19 cellular contexts compared by ENCODE assay signal in genomic region chr2:85490861-85491763, GRCh38. TPM values are rescaled to one million over a fixed set of nuclear protein-coding genes. Genes with fewer than 3 reads are reported as not detected.
DNase-seq lines count a peak whose midpoint lies in the region; ATAC-seq, FAIRE-seq and TF ChIP-seq lines count a peak whose summit lies in the region.
"Had no signal": no experiment of that assay in that cellular context is flagged by ENCODE, and none has a peak within 500 bp of the region (broad histone marks: within the 10 kb centered on the region; RNA-seq: fewer than 3 reads in every experiment).

No MANE protein-coding gene starts in this region.

- no peak overlapping the region for H3K9ac ChIP-seq in HepG2 (ENCODE audit: insufficient read depth, low read depth, low read length)

- H3K36me3 ChIP-seq in HepG2 (replicated peaks in 1 of 2; ENCODE audit: control insufficient read depth in 1 of 2, insufficient read depth in 2 of 2, low read length in 2 of 2) (no peaks in the 10 kb centered on the region), right lobe of liver (no peaks in the 10 kb centered on the region), Panc1 (ENCODE audit: control insufficient read depth, insufficient read depth, low read length) (no peaks in the 10 kb centered on the region), neutrophil (peaks cover 21% of the 10 kb centered on the region)
- H3K36me3 ChIP-seq: BE2C had no signal

- H3K4me1 ChIP-seq in HepG2 (ENCODE audit: insufficient read depth, low read length) (peaks cover 11% of the 10 kb centered on the region), right lobe of liver (no peaks in the 10 kb centered on the region), Panc1 (ENCODE audit: control insufficient read depth, insufficient read depth, low read length) (no peaks in the 10 kb centered on the region), neutrophil (ENCODE audit: control insufficient read depth in 1 of 2, insufficient read depth in 1 of 2, low read depth in 1 of 2, low read length in 1 of 2) (peaks cover under 1 to 6% of the 10 kb centered on the region in 2 experiments)
- H3K4me1 ChIP-seq: BE2C had no signal

- BruUV-seq in HepG2 (replicated peaks; lab: Mats Ljungman, UMichigan) = no TSS peak
- BruUV-seq in Panc1 (replicated peaks; lab: Mats Ljungman, UMichigan) = no TSS peak

- TF ChIP-seq POLR2A in HepG2 (IDR thresholded peaks at IDR 0.05; ENCODE audit: insufficient read depth in 1 of 2, low read depth in 2 of 2, low read length in 2 of 2) (no peak), right lobe of liver (IDR thresholded peaks at IDR 0.05) (no peak)

- in situ Hi-C loops in HepG2 (cut with HindIII; ENCODE audit: extremely low pct_ligation_motif_present, low pct_unique_long_range_greater_than_20kb) = no loop called here
- in situ Hi-C loops in Panc1 (cut with HindIII; ENCODE audit: low pct_unique_long_range_greater_than_20kb, low sequenced_read_pairs) = no loop called here

- TF ChIP-seq EP300 in HepG2 (IDR thresholded peaks at IDR 0.05; ENCODE audit: low read depth in 2 of 2, low read length in 2 of 2) (no peak), HepG2 (CRISPR knock-in tag; IDR thresholded peaks at IDR 0.05; ENCODE audit: borderline replicate concordance) (no peak)

- TF ChIP-seq CTCF in HepG2 (CRISPR knock-in tag; IDR thresholded peaks at IDR 0.05) = no peak
- TF ChIP-seq CTCF in right lobe of liver (IDR thresholded peaks at IDR 0.05) = no peak
- no peak for TF ChIP-seq CTCF in Panc1 (IDR thresholded peaks at IDR 0.05)
- TF ChIP-seq CTCF in neutrophil (IDR thresholded peaks at IDR 0.05) = no peak

- H3K9me3 ChIP-seq in HepG2 (ENCODE audit: low read length) (no peaks in the 10 kb centered on the region), right lobe of liver (no peaks in the 10 kb centered on the region), Panc1 (ENCODE audit: control insufficient read depth, insufficient read depth, low read depth, low read length) (0 out of 2 replicates have a peak, but pooled peaks cover 3% of the 10 kb centered on the region), neutrophil (no peaks in the 10 kb centered on the region)
- H3K9me3 ChIP-seq: BE2C had no signal

- ATAC-seq in HepG2 (peak; percentile 46), right lobe of liver (no peak), Panc1 (peak; percentile 62), esophagus mucosa (peak; percentile 66), GM18870 (IDR thresholded peaks at IDR 0.05; ENCODE audit: unreplicated experiment) (no peak)

- TF ChIP-seq RAD21 in HepG2 (CRISPR knock-in tag; IDR thresholded peaks at IDR 0.05) = no peak

- no peak overlapping the region for H3K4me3 ChIP-seq in HepG2 (replicated peaks in 1 of 3; ENCODE audit: insufficient read depth in 1 of 3, low read depth in 2 of 3, low read length in 3 of 3)
- H3K4me3 ChIP-seq in right lobe of liver = no peak overlapping the region
- no peak overlapping the region for H3K4me3 ChIP-seq in Panc1 (ENCODE audit: low read depth in 2 of 2, low read length in 2 of 2)
- no peak overlapping the region for H3K4me3 ChIP-seq in neutrophil (ENCODE audit: low read depth in 1 of 2, low read length in 1 of 2)

- 38% methylated on average over 3 of the region's 3 CpGs for WGBS in HepG2 (ENCODE audit: low lambda C conversion rate)
- WGBS in right lobe of liver (ENCODE audit: insufficient coverage, low coverage, low lambda C conversion rate, missing lambda C conversion rate) = 80% methylated on average over 2 of the region's 3 CpGs

- H3K27me3 ChIP-seq in HepG2 (ENCODE audit: control insufficient read depth in 1 of 2, insufficient read depth in 2 of 2, low read length in 2 of 2) = no peaks in the 10 kb centered on the region
- no peaks in the 10 kb centered on the region for H3K27me3 ChIP-seq in right lobe of liver
- H3K27me3 ChIP-seq in Panc1 (ENCODE audit: control insufficient read depth, insufficient read depth, low read length) = no peaks in the 10 kb centered on the region
- no peaks in the 10 kb centered on the region for H3K27me3 ChIP-seq in neutrophil
- H3K27me3 ChIP-seq: BE2C had no signal

- H2AFZ ChIP-seq in HepG2 (ENCODE audit: low read length) = no peak overlapping the region

- H3K79me2 ChIP-seq in HepG2 (ENCODE audit: insufficient read depth, low read length) = no peaks in the 10 kb centered on the region

- FAIRE-seq in HepG2 (lab: Jason Lieb, UNC) = peak; percentile 15
- FAIRE-seq: A204.1, GM12892, GM19239, H1 had no signal

- POLR2A ChIA-PET in HepG2 (lab: Yijun Ruan, JAX) (interaction anchor here (0.9 to 1.3 kb wide), 2 partner anchors 47 to 70 kb away, joined by 4 to 8 read pairs; partner anchors contain the start of gene MAT2A), Panc1 (lab: Charles Lee) (no interaction called here)

- no peak for DNase-seq in HepG2 (ENCODE audit: low spot score)
- DNase-seq in right lobe of liver = no peak
- DNase-seq in Panc1 (ENCODE audit: low read depth, low spot score) = no peak
- DNase-seq in cardiac septum (ENCODE audit: low spot score) = no peak
- DNase-seq in GM19240 (ENCODE audit: insufficient read length, low spot score) = no peak
- DNase-seq: BE2C; CD4-positive, alpha-beta memory T cell; DND-41; GDM1; HCEC 1CT had no signal

- H4K20me1 ChIP-seq in HepG2 (ENCODE audit: insufficient read depth, low read length) = no peaks in the 10 kb centered on the region

- no peak overlapping the region for H3K4me2 ChIP-seq in HepG2 (ENCODE audit: low read depth, low read length)

- H3K27ac ChIP-seq in HepG2 (ENCODE audit: extremely low read length, insufficient read depth, low read length) = no peak overlapping the region
- no peak overlapping the region for H3K27ac ChIP-seq in right lobe of liver
- peak overlapping the region; percentile 41; the same call in 1 of the 2 replicates for H3K27ac ChIP-seq in Panc1 (ENCODE audit: low read length)
- peak overlapping the region; percentile 30 for H3K27ac ChIP-seq in neutrophil
- H3K27ac ChIP-seq: C4-2B, HL-60 had no signal

- intact Hi-C loops in HepG2 (cut with micrococcal nuclease; ENCODE audit: unreplicated experiment) = no loop called here
- intact Hi-C loops in right lobe of liver (cut with DNase I) = no loop called here
- intact Hi-C loops in Panc1 (cut with micrococcal nuclease; ENCODE audit: unreplicated experiment) = loop anchor here (10.0 kb wide), 1 partner anchor 66 kb away; no protein-coding TSS in a partner anchor
- intact Hi-C loops in cardiac septum (cut with DNase I) = no loop called here

- CTCF ChIA-PET in HepG2 (lab: Yijun Ruan, JAX; ENCODE audit: low intra/inter-chr PET ratio, low total read pairs) = no interaction called here
- CTCF ChIA-PET in Panc1 (lab: Charles Lee) = no interaction called here

TF ChIP-seq in HepG2, 621 proteins besides CTCF, POLR2A, EP300 and RAD21:
- TF ChIP-seq ZNF383 (CRISPR knock-in tag; IDR thresholded peaks at IDR 0.05; ENCODE audit: borderline replicate concordance) (no peak), MAFK (conservative IDR thresholded peaks at IDR 0.05 in 1 of 2, IDR thresholded peaks at IDR 0.05 in 1 of 2; ENCODE audit: low read length in 2 of 2) (peak in 1 of 2 experiments; percentile 36; a peak in 1 of 4 replicates)
TF ChIP-seq in HepG2: peak in this region for 1.

RNA-seq across cellular contexts. Expression of gene MAT2A, which starts 47.9 kb away (rescaled TPM):
- 55.8 and 155 TPM in 2 replicates for total RNA-seq in HepG2 (2016; rRNA removed; fragmentation: Illumina TruSeq; extraction: Trizol)
- 17.0 and 17.4 TPM in 2 replicates for total RNA-seq in HepG2 (2016; cell fraction: cytosol; rRNA removed; fragmentation: Illumina TruSeq; extraction: Trizol; ENCODE audit: low read depth)
- 56.1 and 159 TPM in 2 replicates for total RNA-seq in HepG2 (2016; cell fraction: insoluble cytoplasmic fraction; rRNA removed; fragmentation: Illumina TruSeq; extraction: Trizol)
- total RNA-seq in HepG2 (2016; cell fraction: membrane; rRNA removed; fragmentation: Illumina TruSeq; extraction: Trizol) = 24.5 and 25.4 TPM in 2 replicates
- 512 and 527 TPM in 2 replicates for total RNA-seq in HepG2 (2016; cell fraction: nucleus; rRNA removed; fragmentation: Illumina TruSeq; extraction: Trizol)
- polyA plus RNA-seq in HepG2 (2011; rRNA removed) = 331 and 367 TPM in 2 replicates
- 57.6 and 71.2 TPM in 2 replicates for polyA plus RNA-seq in HepG2 (2011; cell fraction: cytosol; rRNA removed)
- 1,062 and 1,322 TPM in 2 replicates for polyA plus RNA-seq in HepG2 (2011; cell fraction: nucleus; rRNA removed)
- polyA plus RNA-seq in HepG2 (2012) = 226 and 241 TPM in 2 replicates
- 3.7 and 4.3 TPM in 2 replicates for polyA plus RNA-seq in HepG2 (2016; cell fraction: cytosol; fragmentation: Illumina TruSeq; extraction: Trizol; ENCODE audit: low read depth)
- 67.1 and 68.7 TPM in 2 replicates for polyA plus RNA-seq in HepG2 (2016; cell fraction: insoluble cytoplasmic fraction; fragmentation: Illumina TruSeq; extraction: Trizol; ENCODE audit: low read depth)
- polyA plus RNA-seq in HepG2 (2016; cell fraction: membrane; fragmentation: Illumina TruSeq; extraction: Trizol; ENCODE audit: low read depth) = 13.5 TPM in 2 replicates
- 1,060 and 1,066 TPM in 2 replicates for polyA plus RNA-seq in HepG2 (2016; cell fraction: nucleus; fragmentation: Illumina TruSeq; extraction: Trizol; ENCODE audit: insufficient read depth, low read depth)
- 260 and 404 TPM in 2 replicates for polyA minus RNA-seq in HepG2 (2011; rRNA and poly(A)+ RNA removed; ENCODE audit: low replicate concordance)
- 43.2 and 67.4 TPM in 2 replicates for polyA minus RNA-seq in HepG2 (2011; cell fraction: cytosol; rRNA and poly(A)+ RNA removed)
- polyA minus RNA-seq in HepG2 (2011; cell fraction: nucleus; rRNA and poly(A)+ RNA removed) = 961 and 1,136 TPM in 2 replicates
- 100 to 1,000 TPM in 3 of 6 experiments, 10 to 100 TPM in 3; 57.8 to 118 (median 102) TPM for total RNA-seq in right lobe of liver
- total RNA-seq in Panc1 (2021; ENCODE audit: unreplicated experiment) = 547 TPM
- polyA plus RNA-seq in Panc1 (2012; ENCODE audit: insufficient read length) = 391 TPM
- 235 TPM for total RNA-seq in esophagus mucosa
- 146 TPM for total RNA-seq in cardiac septum

Comparison
In these comparisons a context has a peak if more than half of its experiments do, and no peak if none do; other contexts are left out.
1. ATAC-seq: peak in HepG2 (single experiment), Panc1 (single experiment) and esophagus mucosa (single experiment); none in right lobe of liver (0 of 4) and GM18870 (single experiment).
2. H3K27ac ChIP-seq: peak in Panc1 (single experiment) and neutrophil (single experiment); none in HepG2 (single experiment) and right lobe of liver (0 of 3).